8 cellular contexts compared by ENCODE assay signal in the genomic region with DNA sequence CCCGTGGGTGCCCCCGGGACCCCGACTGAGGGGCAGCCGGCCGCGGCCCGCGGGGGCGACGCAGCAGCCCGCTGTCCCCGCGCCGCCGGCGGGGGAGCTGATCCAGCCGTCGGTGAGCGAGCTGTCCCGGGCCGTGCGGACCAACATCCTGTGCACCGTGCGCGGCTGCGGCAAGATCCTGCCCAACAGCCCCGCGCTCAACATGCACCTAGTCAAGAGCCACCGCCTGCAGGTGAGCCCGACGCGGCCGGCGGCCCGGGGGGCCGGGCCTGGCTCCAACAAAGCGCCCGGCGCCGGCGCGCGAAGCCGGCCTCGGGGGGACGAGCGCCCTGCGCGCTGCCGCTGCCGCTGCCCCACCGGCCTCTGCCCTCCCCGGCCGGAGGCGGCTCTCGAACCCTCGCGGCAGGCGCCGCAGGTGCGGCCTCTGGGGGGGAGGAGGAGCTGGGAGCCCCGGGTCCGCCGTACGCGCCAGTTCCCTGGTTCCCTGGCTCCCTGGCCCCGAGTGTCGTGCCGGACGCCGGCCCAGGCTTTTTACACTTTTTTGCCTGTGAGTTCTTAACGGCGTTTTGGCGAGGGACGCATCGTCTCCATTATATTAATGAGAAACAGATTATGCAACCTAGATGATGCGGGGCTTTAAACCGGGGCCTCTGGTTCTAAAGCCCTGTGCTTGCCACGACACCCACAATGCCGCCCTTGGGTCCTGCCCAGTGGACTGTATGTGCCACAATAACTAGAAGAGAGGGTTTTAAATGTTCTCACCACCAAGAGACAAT. TPM values are rescaled to one million over a fixed set of nuclear protein-coding genes. Genes with fewer than 3 reads are reported as not detected.
DNase-seq lines count a peak whose midpoint lies in the region; ATAC-seq, FAIRE-seq and TF ChIP-seq lines count a peak whose summit lies in the region.

No MANE protein-coding gene starts in this region.

- ATAC-seq in GM19043 (IDR thresholded peaks at IDR 0.05; ENCODE audit: low read depth, unreplicated experiment): peak; percentile 43
- peak; percentile 37 for ATAC-seq in HG03196 (IDR thresholded peaks at IDR 0.05; ENCODE audit: unreplicated experiment)

- CTCF ChIA-PET in mammary epithelial cell (lab: Charles Lee; ENCODE audit: low non-redundant PET): interaction anchor here (0.5 to 0.9 kb wide), 13 partner anchors 19 to 871 kb away, joined by 3 to 11 read pairs (median 4); a partner anchor contains a TSS

- no peaks in the 10 kb centered on the region for H3K27me3 ChIP-seq in mammary epithelial cell (ENCODE audit: insufficient read depth, low read length)

- 3% methylated on average over 16 of the region's 80 CpGs for WGBS in mammary epithelial cell (ENCODE audit: low coverage, missing lambda C conversion rate)

- H3K4me1 ChIP-seq in mammary epithelial cell (ENCODE audit: insufficient read depth, low read length) (peaks cover 13% of the 10 kb centered on the region), kidney (ENCODE audit: control insufficient read depth in 1 of 2, insufficient read depth in 1 of 2, low read depth in 1 of 2, low read length in 2 of 2) (peaks cover 5 to 9% of the 10 kb centered on the region in 2 donors)

- DNase-seq in AG09309 (ENCODE audit: low read depth): no peak
- peak in 4 of 5 donors; percentile 27 to 54 (median 34) for DNase-seq in T-helper 1 cell
- peak; percentile 23 for DNase-seq in mammary epithelial cell
- DNase-seq in kidney: peak; percentile 84
- peak; percentile 1 for DNase-seq in stimulated activated CD4-positive, alpha-beta T cell treated with anti-CD3 and anti-CD28 coated beads, Interleukin-1b, Interleukin-23, amount 100 ng/mL, for 1 hour (ENCODE audit: low read depth in 2 of 2)
- DNase-seq in mesenteric fat pad (ENCODE audit: low spot score): no peak

- TF ChIP-seq CTCF in AG09309 (IDR thresholded peaks at IDR 0.05; ENCODE audit: control insufficient read depth, insufficient read depth, low read depth, low read length, missing control alignments): no peak
- TF ChIP-seq CTCF in mammary epithelial cell (conservative IDR thresholded peaks at IDR 0.05 in 1 of 2, IDR thresholded peaks at IDR 0.05 in 1 of 2; ENCODE audit: extremely low read depth in 1 of 2, insufficient read depth in 1 of 2, low read depth in 1 of 2, low read length in 2 of 2): no peak
- no peak for TF ChIP-seq CTCF in kidney (IDR thresholded peaks at IDR 0.05; ENCODE audit: borderline replicate concordance, extremely low read depth, insufficient read depth)

- H4K20me1 ChIP-seq in mammary epithelial cell (ENCODE audit: insufficient read depth, low read length): no peaks in the 10 kb centered on the region

- BruUV-seq in mammary epithelial cell (replicated peaks; lab: Mats Ljungman, UMichigan): no TSS peak

- H3K79me2 ChIP-seq in mammary epithelial cell (ENCODE audit: insufficient read depth, low read length): peaks cover 48% of the 10 kb centered on the region

- H3K36me3 ChIP-seq in mammary epithelial cell (ENCODE audit: insufficient read depth, low read length) (no peaks in the 10 kb centered on the region), kidney (ENCODE audit: control insufficient read depth in 1 of 2, insufficient read depth in 2 of 2, low read length in 2 of 2) (no peaks in the 10 kb centered on the region)

- peak overlapping the region; percentile 88 for H2AFZ ChIP-seq in mammary epithelial cell (ENCODE audit: low read depth, low read length)

- no peaks in the 10 kb centered on the region for H3K9me3 ChIP-seq in mammary epithelial cell (replicated peaks; ENCODE audit: insufficient read depth, low read length)
- H3K9me3 ChIP-seq in kidney (ENCODE audit: control insufficient read depth in 1 of 2, low read length in 2 of 2): no peaks in the 10 kb centered on the region

- peak overlapping the region; percentile 72 for H3K4me3 ChIP-seq in AG09309 (ENCODE audit: control insufficient read depth, low read depth, low read length)
- H3K4me3 ChIP-seq in mammary epithelial cell (replicated peaks in 1 of 3; ENCODE audit: insufficient read depth in 1 of 3, low read depth in 2 of 3, low read length in 3 of 3): peak overlapping the region; percentile 65 to 86 (median 84)
- peak overlapping the region; percentile 75 to 87 for H3K4me3 ChIP-seq in kidney (ENCODE audit: low read length in 2 of 2)

- no peak for FAIRE-seq in kidney (lab: Jason Lieb, UNC)

- dilution Hi-C loops in mammary epithelial cell (cut with HindIII; ENCODE audit: low sequenced_read_pairs): no loop called here

- H3K27ac ChIP-seq in mammary epithelial cell (ENCODE audit: insufficient read depth, low read depth, low read length): peak overlapping the region; percentile 66
- no peak overlapping the region for H3K27ac ChIP-seq in kidney (ENCODE audit: low read depth in 2 of 2, low read length in 2 of 2)

- H3K4me2 ChIP-seq in mammary epithelial cell (ENCODE audit: insufficient read depth, low read depth, low read length): peak overlapping the region; percentile 91

- peak overlapping the region; percentile 73 for H3K9ac ChIP-seq in mammary epithelial cell (ENCODE audit: insufficient read depth, low read length)
- peak overlapping the region; percentile 8 to 65 for H3K9ac ChIP-seq in kidney (ENCODE audit: low read length in 2 of 2)

- intact Hi-C loops in mammary epithelial cell (cut with micrococcal nuclease) (loop anchor here (1.0 to 10.0 kb wide), 9 partner anchors 29 to 702 kb away; a partner anchor contains a TSS), kidney (cut with DNase I) (loop anchor here (10.0 kb wide), 1 partner anchor 709 kb away; no protein-coding TSS in a partner anchor)

- in situ Hi-C loops in mammary epithelial cell (cut with MboI; ENCODE audit: low sequenced_read_pairs in 2 of 2): loop anchor here (25.0 kb wide), 1 partner anchor 701 kb away; no protein-coding TSS in a partner anchor

RNA-seq across cellular contexts. Expression of a gene that starts 0.5 kb away (rescaled TPM):
- total RNA-seq in mammary epithelial cell: 10 to 100 TPM; 31.7 to 60.8 TPM
- polyA plus RNA-seq in mammary epithelial cell: 27.3 TPM
- polyA minus RNA-seq in mammary epithelial cell: 29.2 TPM
- 31.3 TPM for total RNA-seq in kidney
- polyA plus RNA-seq in kidney (ENCODE audit: insufficient read depth, low read depth, low replicate concordance): 18.0 TPM
- total RNA-seq in mesenteric fat pad: 36.8 TPM

RNA-seq across cellular contexts. Expression of a gene that starts 29.1 kb away (rescaled TPM):
- total RNA-seq in mammary epithelial cell (10 to 100 TPM; 15.2 to 32.5 TPM), kidney (4.1 TPM), mesenteric fat pad (5.9 TPM)
- polyA plus RNA-seq in mammary epithelial cell (38.9 TPM), kidney (ENCODE audit: insufficient read depth, low read depth, low replicate concordance) (2.0 TPM)
- 18.3 TPM for polyA minus RNA-seq in mammary epithelial cell

RNA-seq across cellular contexts. Expression of a gene that starts 29.5 kb away (rescaled TPM):
- total RNA-seq in mammary epithelial cell (10 to 100 TPM; 30.5 to 73.1 TPM), kidney (33.4 TPM), mesenteric fat pad (39.3 TPM)
- polyA plus RNA-seq in mammary epithelial cell (119 TPM), kidney (ENCODE audit: insufficient read depth, low read depth, low replicate concordance) (146 TPM)
- 13.4 TPM for polyA minus RNA-seq in mammary epithelial cell

RNA-seq across cellular contexts. Expression of a gene that starts 40.9 kb away (rescaled TPM):
- total RNA-seq in mammary epithelial cell (under 1 TPM; 0.17 to 0.99 TPM), kidney (1.7 TPM), mesenteric fat pad (0.19 TPM)
- polyA plus RNA-seq in mammary epithelial cell (0.42 TPM), kidney (ENCODE audit: insufficient read depth, low read depth, low replicate concordance) (0.47 TPM)
- not detected for polyA minus RNA-seq in mammary epithelial cell

Comparison
In these comparisons a context has a peak if more than half of its experiments do, and no peak if none do; other contexts are left out.
1. DNase-seq: peak in T-helper 1 cell (4 of 5), mammary epithelial cell (single experiment), kidney (single experiment) and stimulated activated CD4-positive, alpha-beta T cell treated with anti-CD3 and anti-CD28 coated beads, Interleukin-1b, Interleukin-23, amount 100 ng/mL, for 1 hour (2 of 2); none in AG09309 (single experiment) and mesenteric fat pad (single experiment).
2. Peak in every context shown above with its lines, with median percentiles within 50 percentile points of each other: H3K4me3 ChIP-seq.